16 cellular contexts compared by ENCODE assay signal in genomic region chr4:84901745-84902283, GRCh38.
"Had no signal": no experiment of that assay in that cellular context is flagged by ENCODE, and none has a peak within 500 bp of the region (broad histone marks: within the 10 kb centered on the region; RNA-seq: fewer than 3 reads in every experiment).

No MANE protein-coding gene starts in this region.

- H3K27ac ChIP-seq: esophagus muscularis mucosa, gastroesophageal sphincter, spleen, stomach, thoracic aorta, transverse colon had no signal

- H3K36me3 ChIP-seq: thoracic aorta, transverse colon had no signal

- DNase-seq: cortex of kidney; dorsolateral prefrontal cortex; effector CD8-positive, alpha-beta T cell; foreskin fibroblast; mammary epithelial cell; mucosa of descending colon; natural killer cell; spleen; stimulated activated CD4-positive, alpha-beta T cell treated with anti-CD3 and anti-CD28 coated beads, Interleukin-2, amount 100 ng/mL, for 24 hours; stimulated activated naive CD4-positive, alpha-beta T cell; stomach; substantia nigra; transverse colon had no signal

- H3K4me3 ChIP-seq: dorsolateral prefrontal cortex, esophagus muscularis mucosa, gastroesophageal sphincter, mucosa of descending colon, spleen, stomach, thoracic aorta, transverse colon had no signal

- H3K4me1 ChIP-seq: gastroesophageal sphincter, transverse colon had no signal

- H3K27me3 ChIP-seq: dorsolateral prefrontal cortex, esophagus muscularis mucosa, gastroesophageal sphincter, spleen, stomach, transverse colon had no signal

- H3K9me3 ChIP-seq: esophagus muscularis mucosa, gastroesophageal sphincter, mucosa of descending colon, spleen, stomach, thoracic aorta, transverse colon had no signal
